ENCODE assay signal across 29 cellular contexts in genomic region chr9:135515083-135515511, GRCh38. TPM values are rescaled to one million over a fixed set of nuclear protein-coding genes. Genes with fewer than 3 reads are reported as not detected.
"Had no signal": no experiment of that assay in that cellular context is flagged by ENCODE, and none has a peak within 500 bp of the region (broad histone marks: within the 10 kb centered on the region; RNA-seq: fewer than 3 reads in every experiment).

No MANE protein-coding gene starts in this region.

- H3K4me1 ChIP-seq: esophagus muscularis mucosa, gastrocnemius medialis, left ventricle myocardium inferior, transverse colon, vagina had no signal

- H3K36me3 ChIP-seq: esophagus muscularis mucosa, gastrocnemius medialis, left ventricle myocardium inferior, neural progenitor cell, ovary, transverse colon, vagina had no signal

- H2AFZ ChIP-seq: neural progenitor cell had no signal

- H3K4me1 Mint-ChIP-seq: central memory CD8-positive, alpha-beta T cell; mesothelial cell of epicardium had no signal

- H3K27me3 ChIP-seq: neural progenitor cell, ovary, vagina had no signal

- H3K36me3 Mint-ChIP-seq: activated naive CD8-positive, alpha-beta T cell treated with anti-CD3 and anti-CD28 coated beads for 36 hours; mesothelial cell of epicardium; naive thymus-derived CD8-positive, alpha-beta T cell; neural progenitor cell; stimulated activated effector memory CD8-positive, alpha-beta T cell treated with anti-CD3 and anti-CD28 coated beads, Interleukin-12 subunit alpha, Interleukin-12 subunit beta, amount 100 ng/mL, for 72 hours had no signal

- H3K4me2 ChIP-seq: neural progenitor cell had no signal

- H3K27ac ChIP-seq: esophagus muscularis mucosa, gastrocnemius medialis, left ventricle myocardium inferior, neural progenitor cell, ovary, skin epidermis, transverse colon, vagina had no signal

- H3K27ac Mint-ChIP-seq: activated naive CD8-positive, alpha-beta T cell treated with anti-CD3 and anti-CD28 coated beads for 36 hours; mesothelial cell of epicardium; naive thymus-derived CD8-positive, alpha-beta T cell; neural progenitor cell had no signal

- H3K9me3 ChIP-seq: esophagus muscularis mucosa, gastrocnemius medialis, ovary, transverse colon, vagina had no signal

- H3K4me3 ChIP-seq: esophagus muscularis mucosa, gastrocnemius medialis, left ventricle myocardium inferior, neural progenitor cell, ovary, skin epidermis, transverse colon, vagina had no signal

- H3K9ac ChIP-seq: neural progenitor cell had no signal

- H3K9me3 Mint-ChIP-seq: central memory CD8-positive, alpha-beta T cell; neural progenitor cell; stimulated activated effector memory CD8-positive, alpha-beta T cell treated with anti-CD3 and anti-CD28 coated beads, Interleukin-12 subunit alpha, Interleukin-12 subunit beta, amount 100 ng/mL, for 72 hours; stimulated activated naive CD8-positive, alpha-beta T cell treated with anti-CD3 and anti-CD28 coated beads, Interleukin-15, amount 100 ng/mL, for 72 hours had no signal

- ATAC-seq: gastrocnemius medialis; naive thymus-derived CD8-positive, alpha-beta T cell; stimulated activated effector memory CD8-positive, alpha-beta T cell treated with anti-CD3 and anti-CD28 coated beads, Interleukin-12 subunit alpha, Interleukin-12 subunit beta, amount 100 ng/mL, for 72 hours; stimulated activated naive CD8-positive, alpha-beta T cell treated with anti-CD3 and anti-CD28 coated beads, Interleukin-15, amount 100 ng/mL, for 72 hours had no signal

- H3K4me3 Mint-ChIP-seq: activated naive CD8-positive, alpha-beta T cell treated with anti-CD3 and anti-CD28 coated beads for 36 hours; central memory CD8-positive, alpha-beta T cell; mesothelial cell of epicardium; naive thymus-derived CD8-positive, alpha-beta T cell; neural progenitor cell; stimulated activated effector memory CD8-positive, alpha-beta T cell treated with anti-CD3 and anti-CD28 coated beads, Interleukin-12 subunit alpha, Interleukin-12 subunit beta, amount 100 ng/mL, for 72 hours; stimulated activated naive CD8-positive, alpha-beta T cell treated with anti-CD3 and anti-CD28 coated beads, Interleukin-15, amount 100 ng/mL, for 72 hours had no signal

- DNase-seq: activated CD4-positive, alpha-beta T cell treated with anti-CD3 and anti-CD28 coated beads for 4 hours; activated CD4-positive, alpha-beta T cell treated with anti-CD3 and anti-CD28 coated beads, Interleukin-2, amount 50 U/mL, for 48 hours; activated naive CD4-positive, alpha-beta T cell treated with Interleukin-2 at 50 U/mL for 16 hours; activated naive CD8-positive, alpha-beta T cell treated with anti-CD3 and anti-CD28 coated beads for 36 hours; activated T-cell treated with anti-CD3 and anti-CD28 coated beads, Interleukin-2, amount 50 U/mL, for 1 hour; effector memory CD4-positive, alpha-beta T cell; gastrocnemius medialis; hippocampal formation; left ventricle myocardium inferior; right cardiac atrium; stimulated activated CD4-positive, alpha-beta T cell treated with anti-CD3 and anti-CD28 coated beads, Interleukin-2, amount 100 ng/mL, for 24 hours; stimulated activated naive CD8-positive, alpha-beta T cell treated with anti-CD3 and anti-CD28 coated beads, Interleukin-15, amount 100 ng/mL, for 72 hours; T-helper 1 cell; transverse colon had no signal

RNA-seq across cellular contexts. Expression of gene LCN1, which starts 6.1 kb away (rescaled TPM):
- total RNA-seq: activated naive CD8-positive, alpha-beta T cell treated with anti-CD3 and anti-CD28 coated beads for 36 hours; astrocyte; dermis microvascular lymphatic vessel endothelial cell; endothelial cell of umbilical vein; esophagus muscularis mucosa; gastrocnemius medialis; left ventricle myocardium inferior; lung microvascular endothelial cell; mesothelial cell of epicardium; naive thymus-derived CD8-positive, alpha-beta T cell; pulmonary artery endothelial cell; temporal lobe; transverse colon; vagina had no signal
- polyA plus RNA-seq: endothelial cell of umbilical vein; naive thymus-derived CD8-positive, alpha-beta T cell; ovary; right cardiac atrium had no signal

RNA-seq across cellular contexts. Expression of gene OBP2A, which starts 30.8 kb away (rescaled TPM):
- total RNA-seq: activated naive CD8-positive, alpha-beta T cell treated with anti-CD3 and anti-CD28 coated beads for 36 hours; astrocyte; dermis microvascular lymphatic vessel endothelial cell; endothelial cell of umbilical vein; esophagus muscularis mucosa; gastrocnemius medialis; left ventricle myocardium inferior; lung microvascular endothelial cell; mesothelial cell of epicardium; naive thymus-derived CD8-positive, alpha-beta T cell; pulmonary artery endothelial cell; right cardiac atrium; temporal lobe; transverse colon; vagina had no signal
- polyA plus RNA-seq: endothelial cell of umbilical vein; naive thymus-derived CD8-positive, alpha-beta T cell; ovary; right cardiac atrium had no signal

RNA-seq across cellular contexts. Expression of gene PPP1R26, which starts 35.5 kb away (rescaled TPM):
- polyA plus RNA-seq: naive thymus-derived CD8-positive, alpha-beta T cell had no signal

RNA-seq across cellular contexts. Expression of gene PAEP, which starts 46.5 kb away (rescaled TPM):
- total RNA-seq: activated naive CD8-positive, alpha-beta T cell treated with anti-CD3 and anti-CD28 coated beads for 36 hours; dermis microvascular lymphatic vessel endothelial cell; endothelial cell of umbilical vein; esophagus muscularis mucosa; gastrocnemius medialis; left ventricle myocardium inferior; lung microvascular endothelial cell; mesothelial cell of epicardium; naive thymus-derived CD8-positive, alpha-beta T cell; pulmonary artery endothelial cell; right cardiac atrium; temporal lobe; transverse colon; vagina had no signal
- polyA plus RNA-seq: endothelial cell of umbilical vein; naive thymus-derived CD8-positive, alpha-beta T cell; right cardiac atrium had no signal
